Comparison of ENCODE assay signal across 2 cellular contexts in the genomic region with DNA sequence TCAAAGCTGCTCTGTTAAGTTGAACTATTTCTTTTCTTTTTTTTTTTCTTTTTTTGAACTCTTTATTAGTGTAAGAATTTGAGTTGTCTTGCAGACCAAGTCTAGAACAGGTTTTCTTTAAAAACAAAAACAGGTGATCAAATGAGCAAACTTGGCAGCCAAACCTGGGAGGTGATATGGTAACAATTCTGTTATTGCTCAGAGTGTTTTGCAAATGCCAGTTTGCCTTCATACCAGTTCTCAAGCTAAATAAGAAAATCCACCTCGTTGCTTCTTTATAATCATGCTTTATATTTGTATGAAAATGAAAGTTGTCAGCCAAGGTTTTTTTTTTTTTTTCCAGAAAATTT.
TF ChIP-seq lines count a peak whose summit lies in the region.

No MANE protein-coding gene starts in this region.

TF ChIP-seq in SK-N-SH, 30 proteins besides CTCF, POLR2A, EP300 and RAD21 (continued from another document):
- TF ChIP-seq, protein P1, sequence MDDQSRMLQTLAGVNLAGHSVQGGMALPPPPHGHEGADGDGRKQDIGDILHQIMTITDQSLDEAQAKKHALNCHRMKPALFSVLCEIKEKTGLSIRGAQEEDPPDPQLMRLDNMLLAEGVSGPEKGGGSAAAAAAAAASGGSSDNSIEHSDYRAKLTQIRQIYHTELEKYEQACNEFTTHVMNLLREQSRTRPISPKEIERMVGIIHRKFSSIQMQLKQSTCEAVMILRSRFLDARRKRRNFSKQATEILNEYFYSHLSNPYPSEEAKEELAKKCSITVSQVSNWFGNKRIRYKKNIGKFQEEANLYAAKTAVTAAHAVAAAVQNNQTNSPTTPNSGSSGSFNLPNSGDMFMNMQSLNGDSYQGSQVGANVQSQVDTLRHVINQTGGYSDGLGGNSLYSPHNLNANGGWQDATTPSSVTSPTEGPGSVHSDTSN (IDR thresholded peaks at IDR 0.05), result no peak
- TF ChIP-seq JUND (IDR thresholded peaks at IDR 0.05), result no peak
- no peak for TF ChIP-seq RXRA (IDR thresholded peaks at IDR 0.05; ENCODE audit: borderline replicate concordance, low read depth)
- no peak for TF ChIP-seq MXI1 (IDR thresholded peaks at IDR 0.05; ENCODE audit: low read depth, low read length)
- TF ChIP-seq NFIC (IDR thresholded peaks at IDR 0.05; ENCODE audit: borderline replicate concordance), result no peak
- TF ChIP-seq EZH2phosphoT487 (IDR thresholded peaks at IDR 0.05; ENCODE audit: borderline replicate concordance, low read depth), result no peak
- TF ChIP-seq, protein P2, sequence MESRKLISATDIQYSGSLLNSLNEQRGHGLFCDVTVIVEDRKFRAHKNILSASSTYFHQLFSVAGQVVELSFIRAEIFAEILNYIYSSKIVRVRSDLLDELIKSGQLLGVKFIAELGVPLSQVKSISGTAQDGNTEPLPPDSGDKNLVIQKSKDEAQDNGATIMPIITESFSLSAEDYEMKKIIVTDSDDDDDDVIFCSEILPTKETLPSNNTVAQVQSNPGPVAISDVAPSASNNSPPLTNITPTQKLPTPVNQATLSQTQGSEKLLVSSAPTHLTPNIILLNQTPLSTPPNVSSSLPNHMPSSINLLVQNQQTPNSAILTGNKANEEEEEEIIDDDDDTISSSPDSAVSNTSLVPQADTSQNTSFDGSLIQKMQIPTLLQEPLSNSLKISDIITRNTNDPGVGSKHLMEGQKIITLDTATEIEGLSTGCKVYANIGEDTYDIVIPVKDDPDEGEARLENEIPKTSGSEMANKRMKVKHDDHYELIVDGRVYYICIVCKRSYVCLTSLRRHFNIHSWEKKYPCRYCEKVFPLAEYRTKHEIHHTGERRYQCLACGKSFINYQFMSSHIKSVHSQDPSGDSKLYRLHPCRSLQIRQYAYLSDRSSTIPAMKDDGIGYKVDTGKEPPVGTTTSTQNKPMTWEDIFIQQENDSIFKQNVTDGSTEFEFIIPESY (IDR thresholded peaks at IDR 0.05; ENCODE audit: borderline replicate concordance, low read depth), result no peak
- TF ChIP-seq, protein P3, sequence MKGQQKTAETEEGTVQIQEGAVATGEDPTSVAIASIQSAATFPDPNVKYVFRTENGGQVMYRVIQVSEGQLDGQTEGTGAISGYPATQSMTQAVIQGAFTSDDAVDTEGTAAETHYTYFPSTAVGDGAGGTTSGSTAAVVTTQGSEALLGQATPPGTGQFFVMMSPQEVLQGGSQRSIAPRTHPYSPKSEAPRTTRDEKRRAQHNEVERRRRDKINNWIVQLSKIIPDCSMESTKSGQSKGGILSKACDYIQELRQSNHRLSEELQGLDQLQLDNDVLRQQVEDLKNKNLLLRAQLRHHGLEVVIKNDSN (IDR thresholded peaks at IDR 0.05; ENCODE audit: borderline replicate concordance, low read depth), result no peak
- TF ChIP-seq, protein P4, sequence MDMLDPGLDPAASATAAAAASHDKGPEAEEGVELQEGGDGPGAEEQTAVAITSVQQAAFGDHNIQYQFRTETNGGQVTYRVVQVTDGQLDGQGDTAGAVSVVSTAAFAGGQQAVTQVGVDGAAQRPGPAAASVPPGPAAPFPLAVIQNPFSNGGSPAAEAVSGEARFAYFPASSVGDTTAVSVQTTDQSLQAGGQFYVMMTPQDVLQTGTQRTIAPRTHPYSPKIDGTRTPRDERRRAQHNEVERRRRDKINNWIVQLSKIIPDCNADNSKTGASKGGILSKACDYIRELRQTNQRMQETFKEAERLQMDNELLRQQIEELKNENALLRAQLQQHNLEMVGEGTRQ (IDR thresholded peaks at IDR 0.05; ENCODE audit: borderline replicate concordance, low read depth, low read length), result no peak
- no peak for TF ChIP-seq CHD2 (IDR thresholded peaks at IDR 0.05; ENCODE audit: low read length, partially characterized antibody)
- TF ChIP-seq, protein P5, sequence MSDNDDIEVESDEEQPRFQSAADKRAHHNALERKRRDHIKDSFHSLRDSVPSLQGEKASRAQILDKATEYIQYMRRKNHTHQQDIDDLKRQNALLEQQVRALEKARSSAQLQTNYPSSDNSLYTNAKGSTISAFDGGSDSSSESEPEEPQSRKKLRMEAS (IDR thresholded peaks at IDR 0.05; ENCODE audit: low read depth), result no peak
- TF ChIP-seq SMC3 (IDR thresholded peaks at IDR 0.05; ENCODE audit: low read depth, low read length), result no peak
- TF ChIP-seq FOXM1 (IDR thresholded peaks at IDR 0.05; ENCODE audit: low read depth), result no peak

TF ChIP-seq in SK-N-SH treated with all-trans-retinoic acid at 6 μM for 48 hours, 23 proteins besides CTCF, POLR2A, EP300 and RAD21:
- TF ChIP-seq, protein P6, sequence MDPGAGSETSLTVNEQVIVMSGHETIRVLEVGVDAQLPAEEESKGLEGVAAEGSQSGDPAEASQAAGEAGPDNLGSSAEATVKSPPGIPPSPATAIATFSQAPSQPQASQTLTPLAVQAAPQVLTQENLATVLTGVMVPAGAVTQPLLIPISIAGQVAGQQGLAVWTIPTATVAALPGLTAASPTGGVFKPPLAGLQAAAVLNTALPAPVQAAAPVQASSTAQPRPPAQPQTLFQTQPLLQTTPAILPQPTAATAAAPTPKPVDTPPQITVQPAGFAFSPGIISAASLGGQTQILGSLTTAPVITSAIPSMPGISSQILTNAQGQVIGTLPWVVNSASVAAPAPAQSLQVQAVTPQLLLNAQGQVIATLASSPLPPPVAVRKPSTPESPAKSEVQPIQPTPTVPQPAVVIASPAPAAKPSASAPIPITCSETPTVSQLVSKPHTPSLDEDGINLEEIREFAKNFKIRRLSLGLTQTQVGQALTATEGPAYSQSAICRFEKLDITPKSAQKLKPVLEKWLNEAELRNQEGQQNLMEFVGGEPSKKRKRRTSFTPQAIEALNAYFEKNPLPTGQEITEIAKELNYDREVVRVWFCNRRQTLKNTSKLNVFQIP (CRISPR knock-in tag; IDR thresholded peaks at IDR 0.05; ENCODE audit: borderline replicate concordance, low read depth), result no peak
- TF ChIP-seq GLIS3 (CRISPR knock-in tag; IDR thresholded peaks at IDR 0.05), result no peak
- no peak for TF ChIP-seq ZNF565 (CRISPR knock-in tag; conservative IDR thresholded peaks at IDR 0.05; ENCODE audit: low read depth)
- no peak for TF ChIP-seq ZNF8 (CRISPR knock-in tag; IDR thresholded peaks at IDR 0.05)
- TF ChIP-seq ISL1 (CRISPR knock-in tag; IDR thresholded peaks at IDR 0.05), result no peak
- TF ChIP-seq RARB (CRISPR knock-in tag; IDR thresholded peaks at IDR 0.05), result no peak
- no peak for TF ChIP-seq BACH2 (CRISPR knock-in tag; IDR thresholded peaks at IDR 0.05; ENCODE audit: borderline replicate concordance)
- TF ChIP-seq ZFP3 (CRISPR knock-in tag; IDR thresholded peaks at IDR 0.05), result no peak
- TF ChIP-seq ESRRG (CRISPR knock-in tag; IDR thresholded peaks at IDR 0.05), result no peak
